ENCODE assay signal across 18 cellular contexts in the genomic region with DNA sequence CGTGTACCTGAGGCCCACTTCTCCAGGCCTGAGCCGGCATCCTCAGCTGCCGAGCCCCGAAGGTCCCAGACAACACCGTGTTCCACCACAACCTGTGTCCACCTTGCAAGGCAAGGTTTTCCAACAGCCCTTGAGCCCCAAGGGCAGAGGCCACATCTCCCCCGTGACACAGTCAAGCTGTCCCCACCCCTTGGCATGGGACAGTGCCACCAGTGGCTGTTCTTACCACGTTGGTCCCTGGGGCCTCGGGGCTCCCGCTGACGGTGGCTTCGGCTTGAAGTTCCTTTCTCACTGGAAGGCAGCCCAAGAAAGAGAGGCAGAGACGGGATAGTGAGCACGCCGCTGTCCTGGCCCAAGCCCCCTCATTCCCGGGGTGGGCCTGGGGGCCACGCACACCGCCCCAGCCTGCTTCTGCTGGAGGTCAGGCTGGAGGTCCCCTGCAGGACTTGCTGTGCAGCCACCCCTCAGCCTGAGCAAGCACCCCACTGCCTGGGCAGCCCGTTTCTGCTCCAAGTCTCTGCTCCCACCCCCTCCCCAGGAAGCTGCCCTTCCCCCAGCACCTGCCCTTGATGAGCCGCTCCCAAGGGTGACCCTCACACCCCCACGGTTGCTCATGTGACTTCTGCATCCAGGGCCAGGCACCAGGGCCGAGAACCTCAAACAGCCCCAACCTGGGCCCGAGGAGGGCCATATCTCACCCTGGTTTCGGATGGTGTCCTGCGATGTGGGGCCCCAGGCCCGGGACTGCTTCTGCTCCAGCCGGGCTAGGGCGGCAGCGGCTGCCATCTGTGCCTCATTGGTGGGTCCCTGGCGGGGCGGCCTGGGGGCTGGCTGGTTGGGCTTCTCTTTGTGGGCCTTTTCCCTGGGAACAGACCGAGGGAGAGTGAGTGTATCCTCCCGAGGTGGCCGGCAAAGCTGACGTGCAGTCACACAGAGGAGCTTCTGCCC.
"Had no signal": no experiment of that assay in that cellular context is flagged by ENCODE, and none has a peak within 500 bp of the region (broad histone marks: within the 10 kb centered on the region; RNA-seq: fewer than 3 reads in every experiment).

No MANE protein-coding gene starts in this region.

- DNase-seq: activated CD4-positive, alpha-beta T cell treated with anti-CD3 and anti-CD28 coated beads for 48 hours; activated naive CD4-positive, alpha-beta T cell treated with anti-CD3 and anti-CD28 coated beads, Interleukin-2, amount 10 ng/mL, durations not matched to agents 7 days and 5 days; activated T-cell treated with anti-CD3 and anti-CD28 coated beads for 4 hours; dorsolateral prefrontal cortex; immature natural killer cell; mammary epithelial cell; mucosa of descending colon; occipital lobe; psoas muscle; sigmoid colon; stimulated activated naive CD8-positive, alpha-beta T cell treated with anti-CD3 and anti-CD28 coated beads, Interleukin-15, Interleukin-2, amounts not matched to agents 100 U/mL and 50 U/mL, for 24 hours; T1000 had no signal

- H3K9me3 Mint-ChIP-seq: activated naive CD4-positive, alpha-beta T cell treated with anti-CD3 and anti-CD28 coated beads, Interleukin-2, amount 10 ng/mL, durations not matched to agents 7 days and 5 days; activated T-helper 2 cell treated with anti-CD3 and anti-CD28 coated beads, Interferon-gamma antibody, Interleukin-2, Interleukin-4, amounts not matched to agents 10 μg/mL and 5 μg/mL and 100 μg/mL, durations not matched to agents 14 hours and 24 hours and 36 hours; immature natural killer cell; naive thymus-derived CD8-positive, alpha-beta T cell; type B pancreatic cell; WTC11 had no signal

- H3K27ac Mint-ChIP-seq: activated naive CD4-positive, alpha-beta T cell treated with anti-CD3 and anti-CD28 coated beads, Interleukin-2, amount 10 ng/mL, durations not matched to agents 7 days and 5 days; activated T-helper 2 cell treated with anti-CD3 and anti-CD28 coated beads, Interferon-gamma antibody, Interleukin-2, Interleukin-4, amounts not matched to agents 10 μg/mL and 5 μg/mL and 100 μg/mL, durations not matched to agents 14 hours and 24 hours and 36 hours; type B pancreatic cell; WTC11 had no signal

- H3K27me3 ChIP-seq: dorsolateral prefrontal cortex, sigmoid colon, suprapubic skin had no signal

- H3K27me3 Mint-ChIP-seq: activated naive CD4-positive, alpha-beta T cell treated with anti-CD3 and anti-CD28 coated beads, Interleukin-2, amount 10 ng/mL, durations not matched to agents 7 days and 5 days; type B pancreatic cell had no signal

- H3K4me3 ChIP-seq: dorsolateral prefrontal cortex, mucosa of descending colon, sigmoid colon, suprapubic skin had no signal

- ATAC-seq: mucosa of descending colon; naive thymus-derived CD8-positive, alpha-beta T cell; psoas muscle; stimulated activated naive CD8-positive, alpha-beta T cell treated with anti-CD3 and anti-CD28 coated beads, Interleukin-15, Interleukin-2, amounts not matched to agents 100 U/mL and 50 U/mL, for 24 hours; WTC11 had no signal

- H3K9me3 ChIP-seq: mucosa of descending colon, psoas muscle, sigmoid colon, suprapubic skin had no signal

- H3K4me3 Mint-ChIP-seq: activated naive CD4-positive, alpha-beta T cell treated with anti-CD3 and anti-CD28 coated beads, Interleukin-2, amount 10 ng/mL, durations not matched to agents 7 days and 5 days; brain; immature natural killer cell; type B pancreatic cell; WTC11 had no signal

- H3K36me3 Mint-ChIP-seq: type B pancreatic cell had no signal
